In genomic region chr1:109041614-109042473, GRCh38 we compare ENCODE assay signal across 8 cellular contexts. TPM values are rescaled to one million over a fixed set of nuclear protein-coding genes. Genes with fewer than 3 reads are reported as not detected.
A peak's percentile ranks its signal among the peaks of the same experiment; 100 is the strongest.
DNase-seq lines count a peak whose midpoint lies in the region; ATAC-seq and TF ChIP-seq lines count a peak whose summit lies in the region.

TSS of gene WDR47 (minus strand) at chr1:109042102. CDS start at chr1:109023512, 18,590 bp downstream.

- peaks cover 16% of the 10 kb centered on the region for H3K4me1 Mint-ChIP-seq in activated T-cell treated with anti-CD3 and anti-CD28 coated beads, Interleukin-2, amount 50 U/mL, for 72 hours (ENCODE audit: low read depth)

- H3K9me3 ChIP-seq in Peyer's patch (no peaks in the 10 kb centered on the region), esophagus squamous epithelium (no peaks in the 10 kb centered on the region)

- intact Hi-C loops in esophagus squamous epithelium (cut with DNase I) = loop anchor here (10.0 kb wide), 1 partner anchor 53 kb away; the partner anchor contains the start of gene TMEM167B

- H3K79me2 ChIP-seq in KMS-11 (ENCODE audit: insufficient read depth, low read depth) = peaks cover 15% of the 10 kb centered on the region

- H4K20me1 ChIP-seq in KMS-11 (ENCODE audit: insufficient read depth) = no peaks in the 10 kb centered on the region

- H3K27me3 Mint-ChIP-seq in activated T-cell treated with anti-CD3 and anti-CD28 coated beads, Interleukin-2, amount 50 U/mL, for 72 hours (ENCODE audit: low read depth) = no peaks in the 10 kb centered on the region

- H3K4me3 ChIP-seq in KMS-11 (IDR thresholded peaks at IDR 0.05; ENCODE audit: insufficient read depth, low read depth, low read length) (no peak within 1 kb of the TSS), Peyer's patch (peak within 1 kb of the TSS; percentile 67 to 95 (median 88)), esophagus squamous epithelium (peak within 1 kb of the TSS; percentile 91 to 99 (median 96))

- DNase-seq in DMS79 (lab: John Stamatoyannopoulos, UW) (peak; percentile 91), Peyer's patch (peak; percentile 96 to 99 (median 97)), esophagus squamous epithelium (lab: John Stamatoyannopoulos, UW) (peak; percentile 81), myocyte (ENCODE audit: low read depth) (peak; percentile 97)
- DNase-seq in activated T-cell treated with anti-CD3 and anti-CD28 coated beads, Interleukin-2, amount 50 U/mL, for 72 hours = peak; percentile 96 to 98
- peak; percentile 90 to 94 for DNase-seq in stimulated activated CD8-positive, alpha-beta memory T cell treated with anti-CD3 and anti-CD28 coated beads, Interleukin-7, amount 100 ng/mL, for 4 hours (ENCODE audit: low read depth in 2 of 2)

- peak within 1 kb of the TSS; percentile 78 for H2AFZ ChIP-seq in KMS-11 (ENCODE audit: low read depth)

- H3K27ac ChIP-seq in KMS-11 = peak within 1 kb of the TSS; percentile 30
- peak within 1 kb of the TSS; percentile 75 to 96 (median 86) for H3K27ac ChIP-seq in Peyer's patch
- peak within 1 kb of the TSS; percentile 90 to 96 (median 94) for H3K27ac ChIP-seq in esophagus squamous epithelium

- no peaks in the 10 kb centered on the region for H3K27me3 ChIP-seq in KMS-11 (ENCODE audit: insufficient read depth, low read depth)
- H3K27me3 ChIP-seq in Peyer's patch = no peaks in the 10 kb centered on the region
- H3K27me3 ChIP-seq in esophagus squamous epithelium = no peaks in the 10 kb centered on the region

- H3K4me2 ChIP-seq in KMS-11 = peak within 1 kb of the TSS; percentile 77

- H3K27ac Mint-ChIP-seq in activated T-cell treated with anti-CD3 and anti-CD28 coated beads, Interleukin-2, amount 50 U/mL, for 72 hours = peak within 1 kb of the TSS; percentile 79

- H3K4me1 ChIP-seq in KMS-11 (ENCODE audit: low read depth, poor library complexity, severe bottlenecking) (peaks cover 18% of the 10 kb centered on the region), Peyer's patch (peaks cover 0 to 17% (median 3%) of the 10 kb centered on the region in 4 donors), esophagus squamous epithelium (peaks cover 10 to 44% (median 14%) of the 10 kb centered on the region in 3 donors)

- H3K36me3 ChIP-seq in KMS-11 (ENCODE audit: insufficient read depth) = no peaks in the 10 kb centered on the region
- H3K36me3 ChIP-seq in Peyer's patch = no peaks in the 10 kb centered on the region
- H3K36me3 ChIP-seq in esophagus squamous epithelium = no peaks in the 10 kb centered on the region

- TF ChIP-seq CTCF in KMS-11 (conservative IDR thresholded peaks at IDR 0.05; ENCODE audit: low read depth, low read length) = no peak
- peak in 1 of 6 experiments; percentile 6 for TF ChIP-seq CTCF in Peyer's patch (IDR thresholded peaks at IDR 0.05)
- peak in 1 of 6 experiments; percentile 16 for TF ChIP-seq CTCF in esophagus squamous epithelium (IDR thresholded peaks at IDR 0.05)

- WGBS in esophagus squamous epithelium, 2 donors = 0% methylated on average over 1 to 2 of the region's 90 CpGs

- ATAC-seq in GM21786 (IDR thresholded peaks at IDR 0.05; ENCODE audit: unreplicated experiment) = peak; percentile 96
- peak; percentile 97 for ATAC-seq in activated T-cell treated with anti-CD3 and anti-CD28 coated beads, Interleukin-2, amount 50 U/mL, for 72 hours (replicated peaks in 1 of 2)

- TF ChIP-seq POLR2A in Peyer's patch (IDR thresholded peaks at IDR 0.05) = peak; percentile 94 to 97
- peak in 3 of 4 donors; percentile 95 to 98 (median 97) for TF ChIP-seq POLR2A in esophagus squamous epithelium (IDR thresholded peaks at IDR 0.05)

- peak within 1 kb of the TSS; percentile 94 to 97 for H3K4me3 Mint-ChIP-seq in activated T-cell treated with anti-CD3 and anti-CD28 coated beads, Interleukin-2, amount 50 U/mL, for 72 hours

- peak within 1 kb of the TSS; percentile 66 for H3K9ac ChIP-seq in KMS-11

- H3K9me3 Mint-ChIP-seq in activated T-cell treated with anti-CD3 and anti-CD28 coated beads, Interleukin-2, amount 50 U/mL, for 72 hours = no peaks in the 10 kb centered on the region

- H3K36me3 Mint-ChIP-seq in activated T-cell treated with anti-CD3 and anti-CD28 coated beads, Interleukin-2, amount 50 U/mL, for 72 hours (ENCODE audit: insufficient read depth in 2 of 2) = no peaks in the 10 kb centered on the region

RNA-seq across cellular contexts. Expression of gene WDR47, which starts in this region (rescaled TPM):
- 10 to 100 TPM in 1 of 4 donors, 1 to 10 TPM in 3; 2.9 to 16.5 (median 7.7) TPM for total RNA-seq in Peyer's patch
- total RNA-seq in activated T-cell treated with anti-CD3 and anti-CD28 coated beads, Interleukin-2, amount 50 U/mL, for 72 hours = 1 to 10 TPM; 7.5 to 9.5 TPM
- 10 to 100 TPM; 13.3 to 22.7 (median 18.3) TPM for total RNA-seq in esophagus squamous epithelium
- total RNA-seq in myocyte = 20.0 and 20.2 TPM in 2 replicates
- polyA plus RNA-seq in myocyte (2012) = 9.4 TPM

Comparison
In these comparisons a context has a peak if more than half of its experiments do, and no peak if none do; other contexts are left out.
1. H3K27ac ChIP-seq: peak in every context shown above with its lines; median percentile 94 in esophagus squamous epithelium; 86 in Peyer's patch; 30 in KMS-11.